ENCODE assay signal across 8 cellular contexts in genomic region chr16:67481561-67482259, GRCh38. TPM values are rescaled to one million over a fixed set of nuclear protein-coding genes. Genes with fewer than 3 reads are reported as not detected.
A peak's percentile ranks its signal among the peaks of the same experiment; 100 is the strongest.
DNase-seq lines count a peak whose midpoint lies in the region; ATAC-seq, FAIRE-seq and TF ChIP-seq lines count a peak whose summit lies in the region.

No MANE protein-coding gene starts in this region.

- no peak for DNase-seq in A549 (ENCODE audit: low read depth in 1 of 2, low spot score in 1 of 2)
- peak; percentile 44 for DNase-seq in NCI-H82 treated with DMSO at 0.1 percent for 48 hours (lab: John Stamatoyannopoulos, UW; ENCODE audit: unreplicated experiment)
- peak in 1 of 2 donors; percentile 52 for DNase-seq in activated naive CD4-positive, alpha-beta T cell treated with anti-CD3 and anti-CD28 coated beads, Interleukin-2, amount 50 U/mL, for 72 hours (ENCODE audit: low spot score in 2 of 2)
- peak; percentile 74 for DNase-seq in left ventricle myocardium superior
- no peak for DNase-seq in skeletal muscle cell (ENCODE audit: low read depth)
- DNase-seq in D721Med (ENCODE audit: insufficient read length, low spot score): no peak
- DNase-seq in midbrain (lab: John Stamatoyannopoulos, UW): no peak

- TF ChIP-seq RAD21 in A549 (conservative IDR thresholded peaks at IDR 0.05 in 1 of 2, IDR thresholded peaks at IDR 0.05 in 1 of 2): no peak

- no peaks in the 10 kb centered on the region for H3K9me3 ChIP-seq in A549

- H3K27ac Mint-ChIP-seq in activated naive CD4-positive, alpha-beta T cell treated with anti-CD3 and anti-CD28 coated beads, Interleukin-2, amount 50 U/mL, for 72 hours: peak overlapping the region; percentile 94 to 98

- no peak for TF ChIP-seq POLR2A in A549 (IDR thresholded peaks at IDR 0.05; ENCODE audit: low read length)

- 47% methylated on average over 17 of the region's 17 CpGs for WGBS in A549 (ENCODE audit: missing lambda C conversion rate)

- peak overlapping the region; percentile 86 to 88 for H3K27ac ChIP-seq in A549

- intact Hi-C loops in left ventricle myocardium superior (cut with micrococcal nuclease): no loop called here

- H3K4me1 ChIP-seq in A549: peaks cover 13% of the 10 kb centered on the region

- peaks cover 14 to 18% of the 10 kb centered on the region in 2 donors for H3K36me3 Mint-ChIP-seq in activated naive CD4-positive, alpha-beta T cell treated with anti-CD3 and anti-CD28 coated beads, Interleukin-2, amount 50 U/mL, for 72 hours

- peak overlapping the region; percentile 91 for H3K4me2 ChIP-seq in A549

- POLR2A ChIA-PET in A549 (lab: Yijun Ruan, JAX): interaction anchor here (0.6 to 1.6 kb wide), 5 partner anchors 13 to 39 kb away, joined by 3 to 12 read pairs (median 5); no protein-coding TSS in a partner anchor

- H3K4me3 ChIP-seq in A549 (peak overlapping the region; percentile 91), skeletal muscle cell (ENCODE audit: low read depth, low read length) (peak overlapping the region; percentile 99)

- FAIRE-seq in A549 (lab: Jason Lieb, UNC) (no peak), D721Med (lab: Jason Lieb, UNC) (no peak)

- no peak for TF ChIP-seq EP300 in A549 (IDR thresholded peaks at IDR 0.05)

- CTCF ChIA-PET in A549 (lab: Yijun Ruan, JAX): interaction anchor here (0.6 to 8.2 kb wide), 41 partner anchors 11 to 524 kb away, joined by 3 to 117 read pairs (median 4); partner anchors contain the start of genes CTRL, KCTD19, LRRC36 and RIPOR1

- H3K9me3 Mint-ChIP-seq in activated naive CD4-positive, alpha-beta T cell treated with anti-CD3 and anti-CD28 coated beads, Interleukin-2, amount 50 U/mL, for 72 hours: no peaks in the 10 kb centered on the region

- ATAC-seq in A549: peak; percentile 14 to 28; a peak in 5 of 6 replicates
- peak; percentile 0 for ATAC-seq in GM21515 (IDR thresholded peaks at IDR 0.05; ENCODE audit: unreplicated experiment)
- ATAC-seq in activated naive CD4-positive, alpha-beta T cell treated with anti-CD3 and anti-CD28 coated beads, Interleukin-2, amount 50 U/mL, for 72 hours: peak; percentile 36 to 63
- ATAC-seq in left ventricle myocardium superior: peak; percentile 31

- no peak for TF ChIP-seq CTCF in A549 (IDR thresholded peaks at IDR 0.05)
- no peak for TF ChIP-seq CTCF in D721Med (IDR thresholded peaks at IDR 0.05; ENCODE audit: insufficient read depth, missing control alignments)

TF ChIP-seq in A549, 52 proteins besides CTCF, POLR2A, EP300 and RAD21:
- TF ChIP-seq PHF8 (IDR thresholded peaks at IDR 0.05; ENCODE audit: borderline replicate concordance, low read depth) (peak; percentile 69; the same call in 1 of the 2 replicates), REST (IDR thresholded peaks at IDR 0.05) (no peak), CHD4 (IDR thresholded peaks at IDR 0.05; ENCODE audit: borderline replicate concordance) (no peak), HOXA7 (CRISPR knock-in tag; IDR thresholded peaks at IDR 0.05) (no peak)

RNA-seq across cellular contexts. Expression of gene ATP6V0D1, which starts 0.8 kb away (rescaled TPM):
- polyA plus RNA-seq in A549 (2011; rRNA removed) (45.6 and 45.7 TPM in 2 replicates), A549 (2017; fragmentation: RNase III; extraction: RNeasy Plus Mini Kit Qiagen cat#74134 plus additional on column Dnase treatment) (96.5 to 103 TPM (median 101 TPM) in 3 replicates)
- 95.8 and 108 TPM in 2 replicates for polyA plus RNA-seq in A549 (2012; cell fraction: cytosol; rRNA removed)
- polyA plus RNA-seq in A549 (2012; cell fraction: nucleus; rRNA removed): 119 and 120 TPM in 2 replicates
- 112 and 120 TPM in 2 replicates for polyA minus RNA-seq in A549 (2011; rRNA and poly(A)+ RNA removed)
- total RNA-seq in activated naive CD4-positive, alpha-beta T cell treated with anti-CD3 and anti-CD28 coated beads, Interleukin-2, amount 50 U/mL, for 72 hours: 10 to 100 TPM; 20.4 to 22.5 TPM
- 66.6 TPM for total RNA-seq in left ventricle myocardium superior

RNA-seq across cellular contexts. Expression of gene AGRP, which starts 1.6 kb away (rescaled TPM):
- not detected in 2 replicates for polyA plus RNA-seq in A549 (2011; rRNA removed)
- not detected in 2 replicates for polyA plus RNA-seq in A549 (2012; cell fraction: cytosol; rRNA removed)
- not detected in 2 replicates for polyA plus RNA-seq in A549 (2012; cell fraction: nucleus; rRNA removed)
- polyA plus RNA-seq in A549 (2017; fragmentation: RNase III; extraction: RNeasy Plus Mini Kit Qiagen cat#74134 plus additional on column Dnase treatment): not detected in 3 replicates
- not detected in 2 replicates for polyA minus RNA-seq in A549 (2011; rRNA and poly(A)+ RNA removed)
- total RNA-seq in activated naive CD4-positive, alpha-beta T cell treated with anti-CD3 and anti-CD28 coated beads, Interleukin-2, amount 50 U/mL, for 72 hours: under 1 TPM in 1 of 2 donors, not detected in 1; 0.64 TPM
- total RNA-seq in left ventricle myocardium superior: not detected

RNA-seq across cellular contexts. Expression of gene RIPOR1, which starts 46.9 kb away (rescaled TPM):
- polyA plus RNA-seq in A549 (2011; rRNA removed): 5.6 and 7.2 TPM in 2 replicates
- 16.2 and 18.1 TPM in 2 replicates for polyA plus RNA-seq in A549 (2012; cell fraction: cytosol; rRNA removed)
- polyA plus RNA-seq in A549 (2012; cell fraction: nucleus; rRNA removed): 48.3 and 50.0 TPM in 2 replicates
- 22.5 to 24.7 TPM (median 23.0 TPM) in 3 replicates for polyA plus RNA-seq in A549 (2017; fragmentation: RNase III; extraction: RNeasy Plus Mini Kit Qiagen cat#74134 plus additional on column Dnase treatment)
- 9.3 and 12.8 TPM in 2 replicates for polyA minus RNA-seq in A549 (2011; rRNA and poly(A)+ RNA removed)
- total RNA-seq in activated naive CD4-positive, alpha-beta T cell treated with anti-CD3 and anti-CD28 coated beads, Interleukin-2, amount 50 U/mL, for 72 hours: 10 to 100 TPM; 34.1 to 41.4 TPM
- 76.1 TPM for total RNA-seq in left ventricle myocardium superior

RNA-seq across cellular contexts. Expression of gene HSD11B2, which starts 50.8 kb away (rescaled TPM):
- 0.53 and 0.75 TPM in 2 replicates for polyA plus RNA-seq in A549 (2011; rRNA removed)
- polyA plus RNA-seq in A549 (2012; cell fraction: cytosol; rRNA removed): 1.3 and 1.5 TPM in 2 replicates
- 3.0 and 3.7 TPM in 2 replicates for polyA plus RNA-seq in A549 (2012; cell fraction: nucleus; rRNA removed)
- 0.93 to 1.6 TPM (median 1.2 TPM) in 3 replicates for polyA plus RNA-seq in A549 (2017; fragmentation: RNase III; extraction: RNeasy Plus Mini Kit Qiagen cat#74134 plus additional on column Dnase treatment)
- polyA minus RNA-seq in A549 (2011; rRNA and poly(A)+ RNA removed): 0.21 and 0.39 TPM in 2 replicates
- 1 to 10 TPM; 1.3 to 2.7 TPM for total RNA-seq in activated naive CD4-positive, alpha-beta T cell treated with anti-CD3 and anti-CD28 coated beads, Interleukin-2, amount 50 U/mL, for 72 hours
- total RNA-seq in left ventricle myocardium superior: 0.89 TPM

Comparison
In these comparisons a context has a peak if more than half of its experiments do, and no peak if none do; other contexts are left out.
1. DNase-seq: peak in NCI-H82 treated with DMSO at 0.1 percent for 48 hours (single experiment) and left ventricle myocardium superior (single experiment); none in A549 (0 of 2), skeletal muscle cell (single experiment), D721Med (single experiment) and midbrain (single experiment).
2. Peak in every context shown above with its lines, with median percentiles within 50 percentile points of each other: ATAC-seq.